ENCODE assay signal across 15 cellular contexts in the genomic region with DNA sequence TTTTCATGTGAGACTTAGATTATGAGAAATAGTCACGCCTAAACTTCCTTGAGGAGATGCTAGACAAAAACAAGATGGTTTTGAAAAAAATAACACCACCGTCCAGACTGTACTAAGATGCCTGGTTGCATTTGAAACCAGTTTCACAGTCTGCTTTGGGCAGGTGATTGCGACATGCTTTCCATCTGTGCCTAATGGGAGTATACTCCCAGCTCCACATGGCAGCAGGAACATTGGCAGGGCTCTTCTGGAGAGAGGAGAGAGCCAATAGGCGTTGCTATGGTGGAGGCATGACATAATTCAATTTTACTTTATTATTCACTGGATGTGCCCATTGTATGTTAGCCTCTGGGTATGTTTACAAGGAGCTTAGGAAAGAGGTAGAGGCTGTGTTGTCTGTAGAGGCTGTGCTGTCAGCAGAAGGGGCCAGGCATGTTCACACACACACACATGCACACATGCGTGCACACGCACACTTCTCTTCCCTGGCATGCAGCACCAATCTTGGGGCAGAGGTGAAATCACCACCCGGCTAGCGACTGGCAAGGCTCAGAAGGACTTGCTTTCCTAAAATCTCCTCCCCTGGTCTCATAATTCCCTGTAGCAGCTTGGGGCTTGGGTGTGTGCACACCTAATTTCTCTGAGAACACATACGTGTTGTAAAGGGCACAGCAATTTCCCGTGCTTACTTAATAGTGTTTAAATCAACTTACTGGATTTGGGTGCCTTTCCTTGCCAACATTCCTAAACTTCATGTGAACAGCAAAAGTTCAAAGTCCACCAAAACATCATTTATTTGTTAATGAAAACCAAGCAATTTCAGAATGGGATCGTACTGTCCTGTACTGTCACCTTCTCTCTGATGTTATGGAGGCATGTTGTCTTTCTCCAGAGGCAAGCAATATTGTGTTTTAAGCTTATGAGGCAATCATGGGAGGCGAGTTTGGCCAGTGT.
DNase-seq lines count a peak whose midpoint lies in the region; ATAC-seq, FAIRE-seq and TF ChIP-seq lines count a peak whose summit lies in the region.
"Had no signal": no experiment of that assay in that cellular context is flagged by ENCODE, and none has a peak within 500 bp of the region (broad histone marks: within the 10 kb centered on the region; RNA-seq: fewer than 3 reads in every experiment).

No MANE protein-coding gene starts in this region.

- peaks cover 4% of the 10 kb centered on the region for H3K36me3 ChIP-seq in endodermal cell (ENCODE audit: control insufficient read depth, insufficient read depth, low read length)
- H3K36me3 ChIP-seq in WERI-Rb-1, result no peaks in the 10 kb centered on the region
- H3K36me3 ChIP-seq: SJSA1, tibial nerve had no signal

- TF ChIP-seq POLR2A in lower leg skin (IDR thresholded peaks at IDR 0.05), result no peak
- TF ChIP-seq POLR2A in H54 (IDR thresholded peaks at IDR 0.05; ENCODE audit: low read depth, low read length), result no peak

- peaks cover 22% of the 10 kb centered on the region for H3K36me3 Mint-ChIP-seq in endodermal cell (ENCODE audit: low read depth)
- H3K36me3 Mint-ChIP-seq in stimulated activated effector memory CD8-positive, alpha-beta T cell treated with anti-CD3 and anti-CD28 coated beads, Interleukin-12 subunit alpha, Interleukin-12 subunit beta, amount 100 ng/mL, for 72 hours, result no peaks in the 10 kb centered on the region
- H3K36me3 Mint-ChIP-seq: activated naive CD4-positive, alpha-beta T cell treated with anti-CD3 and anti-CD28 coated beads, Interleukin-2, amount 10 ng/mL, durations not matched to agents 7 days and 5 days had no signal

- no peak overlapping the region for H3K4me3 Mint-ChIP-seq in endodermal cell
- H3K4me3 Mint-ChIP-seq in stimulated activated effector memory CD8-positive, alpha-beta T cell treated with anti-CD3 and anti-CD28 coated beads, Interleukin-12 subunit alpha, Interleukin-12 subunit beta, amount 100 ng/mL, for 72 hours, result no peak overlapping the region
- H3K4me3 Mint-ChIP-seq: activated naive CD4-positive, alpha-beta T cell treated with anti-CD3 and anti-CD28 coated beads, Interleukin-2, amount 10 ng/mL, durations not matched to agents 7 days and 5 days; dendritic cell treated with granulocyte-macrophage colony-stimulating factor and Interleukin-4, amounts not matched to agents 40 ng/mL and 50 ng/mL, for 4 days; nephron had no signal

- H3K27ac ChIP-seq in endodermal cell (ENCODE audit: low read depth, low read length) (no peak overlapping the region), WERI-Rb-1 (no peak overlapping the region)
- H3K27ac ChIP-seq: SJSA1, tibial nerve had no signal

- H3K27me3 ChIP-seq in endodermal cell (ENCODE audit: control insufficient read depth, insufficient read depth, low read length, poor library complexity, severe bottlenecking), result no peaks in the 10 kb centered on the region
- no peaks in the 10 kb centered on the region for H3K27me3 ChIP-seq in WERI-Rb-1 (ENCODE audit: insufficient read depth, low read depth, severe bottlenecking)
- H3K27me3 ChIP-seq: SJSA1, tibial nerve had no signal

- H3K27ac Mint-ChIP-seq in endodermal cell, result no peak overlapping the region
- H3K27ac Mint-ChIP-seq in stimulated activated effector memory CD8-positive, alpha-beta T cell treated with anti-CD3 and anti-CD28 coated beads, Interleukin-12 subunit alpha, Interleukin-12 subunit beta, amount 100 ng/mL, for 72 hours, result no peak overlapping the region
- H3K27ac Mint-ChIP-seq: activated naive CD4-positive, alpha-beta T cell treated with anti-CD3 and anti-CD28 coated beads, Interleukin-2, amount 10 ng/mL, durations not matched to agents 7 days and 5 days; dendritic cell treated with granulocyte-macrophage colony-stimulating factor and Interleukin-4, amounts not matched to agents 40 ng/mL and 50 ng/mL, for 4 days had no signal

- peaks cover 44% of the 10 kb centered on the region for H3K4me1 Mint-ChIP-seq in endodermal cell
- no peaks in the 10 kb centered on the region for H3K4me1 Mint-ChIP-seq in stimulated activated effector memory CD8-positive, alpha-beta T cell treated with anti-CD3 and anti-CD28 coated beads, Interleukin-12 subunit alpha, Interleukin-12 subunit beta, amount 100 ng/mL, for 72 hours
- H3K4me1 Mint-ChIP-seq: activated naive CD4-positive, alpha-beta T cell treated with anti-CD3 and anti-CD28 coated beads, Interleukin-2, amount 10 ng/mL, durations not matched to agents 7 days and 5 days had no signal

- H3K27me3 Mint-ChIP-seq in endodermal cell (ENCODE audit: insufficient read depth), result no peaks in the 10 kb centered on the region

- WGBS in endodermal cell (ENCODE audit: insufficient coverage in 1 of 2, insufficient read length in 1 of 2), 2 experiments, result 93 to 94% methylated on average over 9 to 11 of the region's 12 CpGs
- 29 to 31% methylated on average over 12 of the region's 12 CpGs for WGBS in lower leg skin, 2 donors

- H3K9me3 ChIP-seq in endodermal cell (ENCODE audit: control insufficient read depth, low read length) (no peaks in the 10 kb centered on the region), WERI-Rb-1 (ENCODE audit: severe bottlenecking) (no peaks in the 10 kb centered on the region)
- H3K9me3 ChIP-seq: SJSA1, tibial nerve had no signal

- H3K4me3 ChIP-seq in endodermal cell (ENCODE audit: low read length), result no peak overlapping the region
- no peak overlapping the region for H3K4me3 ChIP-seq in lower leg skin (ENCODE audit: low read depth, poor library complexity, severe bottlenecking)
- no peak overlapping the region for H3K4me3 ChIP-seq in WERI-Rb-1 (ENCODE audit: low read depth, low read length)
- H3K4me3 ChIP-seq: SJSA1, tibial nerve had no signal

- H3K9me3 Mint-ChIP-seq in endodermal cell, result no peaks in the 10 kb centered on the region
- no peaks in the 10 kb centered on the region for H3K9me3 Mint-ChIP-seq in stimulated activated effector memory CD8-positive, alpha-beta T cell treated with anti-CD3 and anti-CD28 coated beads, Interleukin-12 subunit alpha, Interleukin-12 subunit beta, amount 100 ng/mL, for 72 hours
- H3K9me3 Mint-ChIP-seq: activated naive CD4-positive, alpha-beta T cell treated with anti-CD3 and anti-CD28 coated beads, Interleukin-2, amount 10 ng/mL, durations not matched to agents 7 days and 5 days; dendritic cell treated with granulocyte-macrophage colony-stimulating factor and Interleukin-4, amounts not matched to agents 40 ng/mL and 50 ng/mL, for 4 days; nephron had no signal

- peak; percentile 47 for DNase-seq in AG08396 (ENCODE audit: low spot score)
- peak; percentile 36 for DNase-seq in LHCN-M2 (ENCODE audit: low read depth)
- DNase-seq in endodermal cell, result peak; percentile 42
- peak; percentile 84 to 91 for DNase-seq in lower leg skin (ENCODE audit: low spot score in 2 of 2)
- no peak for DNase-seq in stimulated activated effector memory CD8-positive, alpha-beta T cell treated with anti-CD3 and anti-CD28 coated beads, Interleukin-12 subunit alpha, Interleukin-12 subunit beta, amount 100 ng/mL, for 72 hours (ENCODE audit: low spot score in 2 of 2)
- no peak for DNase-seq in WERI-Rb-1
- DNase-seq in H54 (ENCODE audit: insufficient read length, low spot score), result no peak
- DNase-seq: activated CD4-positive, alpha-beta T cell treated with anti-CD3 and anti-CD28 coated beads for 48 hours; activated naive CD4-positive, alpha-beta T cell treated with anti-CD3 and anti-CD28 coated beads, Interleukin-2, amount 10 ng/mL, durations not matched to agents 7 days and 5 days; C1 segment of cervical spinal cord had no signal

- TF ChIP-seq CTCF in endodermal cell (conservative IDR thresholded peaks at IDR 0.05), result no peak
- no peak for TF ChIP-seq CTCF in lower leg skin (IDR thresholded peaks at IDR 0.05)
- no peak for TF ChIP-seq CTCF in WERI-Rb-1 (IDR thresholded peaks at IDR 0.05; ENCODE audit: low read depth, low read length)

- H3K9ac ChIP-seq in endodermal cell (ENCODE audit: extremely low read depth, low read length, poor library complexity, severe bottlenecking), result no peak overlapping the region

- no peak for FAIRE-seq in H54 (lab: Jason Lieb, UNC)

- intact Hi-C loops in lower leg skin (cut with DNase I; ENCODE audit: low total_unique reads), result no loop called here

- no peak for ATAC-seq in stimulated activated effector memory CD8-positive, alpha-beta T cell treated with anti-CD3 and anti-CD28 coated beads, Interleukin-12 subunit alpha, Interleukin-12 subunit beta, amount 100 ng/mL, for 72 hours
- no peak for ATAC-seq in GM21390 (IDR thresholded peaks at IDR 0.05; ENCODE audit: unreplicated experiment)

- peaks cover 22% of the 10 kb centered on the region for H3K4me1 ChIP-seq in endodermal cell (ENCODE audit: control insufficient read depth, insufficient read depth, low read length)

Comparison
In these comparisons a context has a peak if more than half of its experiments do, and no peak if none do; other contexts are left out.
1. DNase-seq: peak in AG08396 (single experiment), LHCN-M2 (single experiment), endodermal cell (single experiment) and lower leg skin (2 of 2); none in stimulated activated effector memory CD8-positive, alpha-beta T cell treated with anti-CD3 and anti-CD28 coated beads, Interleukin-12 subunit alpha, Interleukin-12 subunit beta, amount 100 ng/mL, for 72 hours (0 of 2), WERI-Rb-1 (single experiment) and H54 (single experiment).